8 cellular contexts compared by ENCODE assay signal in the genomic region with DNA sequence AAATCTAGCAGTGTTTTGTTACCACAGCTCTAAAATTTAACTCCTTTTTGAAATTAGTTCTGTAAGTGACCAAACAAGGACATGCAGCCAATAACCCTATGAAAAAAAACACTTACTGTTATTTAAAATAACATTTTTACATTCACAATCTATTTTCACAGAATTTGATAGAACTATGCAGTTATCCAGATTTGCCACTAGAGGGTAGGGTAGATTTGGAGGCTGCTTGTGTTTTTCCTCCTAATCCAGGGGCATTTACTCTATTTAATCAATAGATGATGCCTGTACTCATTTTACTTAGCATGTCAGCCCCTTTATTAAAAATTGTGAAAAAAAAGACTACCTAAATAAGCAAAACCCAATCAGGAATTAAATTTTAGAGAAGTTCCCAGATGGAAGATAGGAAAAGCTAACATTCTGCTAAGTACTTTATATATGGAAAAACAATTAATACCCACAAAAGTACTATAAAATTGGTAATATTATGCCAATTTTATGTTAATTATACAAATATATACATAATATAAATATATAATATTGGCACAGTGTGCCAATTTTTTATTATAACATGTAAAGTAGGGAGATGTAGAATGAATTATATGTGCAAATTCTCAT. TPM values are rescaled to one million over a fixed set of nuclear protein-coding genes. Genes with fewer than 3 reads are reported as not detected.
DNase-seq lines count a peak whose midpoint lies in the region; ATAC-seq, FAIRE-seq and TF ChIP-seq lines count a peak whose summit lies in the region.

No MANE protein-coding gene starts in this region.

- H3K9me3 ChIP-seq in Karpas-422 (ENCODE audit: low read length) (no peaks in the 10 kb centered on the region), WERI-Rb-1 (ENCODE audit: severe bottlenecking) (no peaks in the 10 kb centered on the region), PC-3 (ENCODE audit: low read length) (no peaks in the 10 kb centered on the region)

- H3K9me2 ChIP-seq in Karpas-422 (replicated peaks; ENCODE audit: insufficient read depth, low read length), result no peaks in the 10 kb centered on the region
- no peaks in the 10 kb centered on the region for H3K9me2 ChIP-seq in PC-3 (replicated peaks; ENCODE audit: low read length)

- no peak overlapping the region for H3K27ac ChIP-seq in Karpas-422 (ENCODE audit: low read length)
- no peak overlapping the region for H3K27ac ChIP-seq in WERI-Rb-1
- no peak overlapping the region for H3K27ac ChIP-seq in PC-3 (ENCODE audit: low read length)

- no peak overlapping the region for H3K4me2 ChIP-seq in Karpas-422 (ENCODE audit: low read depth, low read length, poor library complexity, severe bottlenecking)
- no peak overlapping the region for H3K4me2 ChIP-seq in PC-3 (ENCODE audit: low read length)

- H4K20me1 ChIP-seq in Karpas-422 (ENCODE audit: insufficient read depth, low read depth, low read length) (no peaks in the 10 kb centered on the region), PC-3 (ENCODE audit: low read length) (no peaks in the 10 kb centered on the region)

- H2AFZ ChIP-seq in Karpas-422 (ENCODE audit: low read length) (no peak overlapping the region), PC-3 (ENCODE audit: low read length) (no peak overlapping the region)

- H3K4me3 ChIP-seq in Karpas-422 (ENCODE audit: low read length), result no peak overlapping the region
- no peak overlapping the region for H3K4me3 ChIP-seq in WERI-Rb-1 (ENCODE audit: low read depth, low read length)
- no peak overlapping the region for H3K4me3 ChIP-seq in PC-3 (ENCODE audit: low read length)

- CTCF ChIA-PET in PC-3 (lab: Charles Lee), result no interaction called here

- H3K27me3 ChIP-seq in Karpas-422 (ENCODE audit: low read length), result no peaks in the 10 kb centered on the region
- no peaks in the 10 kb centered on the region for H3K27me3 ChIP-seq in WERI-Rb-1 (ENCODE audit: insufficient read depth, low read depth, severe bottlenecking)
- no peaks in the 10 kb centered on the region for H3K27me3 ChIP-seq in PC-3 (ENCODE audit: low read length)

- H3F3A ChIP-seq in PC-3 (ENCODE audit: low read length, unreplicated experiment), result no peaks in the 10 kb centered on the region

- H3K36me3 ChIP-seq in Karpas-422 (ENCODE audit: insufficient read depth, low read length), result no peaks in the 10 kb centered on the region
- no peaks in the 10 kb centered on the region for H3K36me3 ChIP-seq in WERI-Rb-1
- no peaks in the 10 kb centered on the region for H3K36me3 ChIP-seq in PC-3 (ENCODE audit: low read depth, low read length)

- no peak overlapping the region for H3K9ac ChIP-seq in Karpas-422 (ENCODE audit: low read length)
- H3K9ac ChIP-seq in PC-3 (ENCODE audit: low read length), result no peak overlapping the region

- no TSS peak for BruUV-seq in PC-3 (replicated peaks; lab: Mats Ljungman, UMichigan)

- ATAC-seq in PC-3, result no peak
- ATAC-seq in HG02852 (IDR thresholded peaks at IDR 0.05; ENCODE audit: unreplicated experiment), result no peak
- no peak for ATAC-seq in omental fat pad (ENCODE audit: low FRiP score)

- DNase-seq in D721Med (ENCODE audit: insufficient read length, low spot score) (no peak), Karpas-422 (peak; percentile 51), WERI-Rb-1 (no peak), iPS-NIHi11 (ENCODE audit: low spot score) (peak; percentile 62), PC-3 (no peak), C1 segment of cervical spinal cord (lab: John Stamatoyannopoulos, UW) (no peak), omental fat pad (ENCODE audit: low spot score) (no peak)

- H3K79me2 ChIP-seq in Karpas-422 (ENCODE audit: low read length), result no peaks in the 10 kb centered on the region
- H3K79me2 ChIP-seq in PC-3 (ENCODE audit: low read length), result no peaks in the 10 kb centered on the region

- H3K4me1 ChIP-seq in Karpas-422 (ENCODE audit: low read length), result no peaks in the 10 kb centered on the region
- H3K4me1 ChIP-seq in PC-3 (ENCODE audit: insufficient read depth, low read length), result no peaks in the 10 kb centered on the region

- TF ChIP-seq CTCF in D721Med (IDR thresholded peaks at IDR 0.05; ENCODE audit: insufficient read depth, missing control alignments) (peak; percentile 72), WERI-Rb-1 (IDR thresholded peaks at IDR 0.05; ENCODE audit: low read depth, low read length) (peak; percentile 44; the same call in 1 of the 2 replicates), PC-3 (conservative IDR thresholded peaks at IDR 0.05; ENCODE audit: low read depth, low read length) (no peak), omental fat pad (IDR thresholded peaks at IDR 0.05) (peak in 1 of 3 donors; percentile 19)

- no peak for FAIRE-seq in D721Med (lab: Jason Lieb, UNC)

- intact Hi-C loops in PC-3 (cut with micrococcal nuclease), result no loop called here

- POLR2A ChIA-PET in PC-3 (lab: Charles Lee; ENCODE audit: unreplicated experiment), result no interaction called here

RNA-seq across cellular contexts. Expression of a gene that starts 18.1 kb away (rescaled TPM):
- total RNA-seq in Karpas-422 (2014; rRNA removed; shearing (Covaris generic); ENCODE audit: low replicate concordance), result not detected in 2 replicates
- total RNA-seq in PC-3 (2014; rRNA removed) (not detected in 2 replicates), omental fat pad (not detected)

RNA-seq across cellular contexts. Expression of a gene that starts 23.7 kb away (rescaled TPM):
- 0.22 TPM in 1 of 2 replicates, not detected in the other for total RNA-seq in Karpas-422 (2014; rRNA removed; shearing (Covaris generic); ENCODE audit: low replicate concordance)
- total RNA-seq in PC-3 (2014; rRNA removed) (not detected in 2 replicates), omental fat pad (not detected)

Comparison
In these comparisons a context has a peak if more than half of its experiments do, and no peak if none do; other contexts are left out.
1. DNase-seq: peak in Karpas-422 (single experiment) and iPS-NIHi11 (single experiment); none in D721Med (single experiment), WERI-Rb-1 (single experiment), PC-3 (single experiment), C1 segment of cervical spinal cord (0 of 14) and omental fat pad (single experiment).